8 cellular contexts compared by ENCODE assay signal in genomic region chr7:98106647-98107312, GRCh38. TPM values are rescaled to one million over a fixed set of nuclear protein-coding genes. Genes with fewer than 3 reads are reported as not detected.
A peak's percentile ranks its signal among the peaks of the same experiment; 100 is the strongest.
DNase-seq lines count a peak whose midpoint lies in the region; ATAC-seq and TF ChIP-seq lines count a peak whose summit lies in the region.

Gene LMTK2 (plus strand): TSS chr7:98106862. CDS start chr7:98107178, 316 bp downstream.

- peak; percentile 80 for TF ChIP-seq CTCF in WTC11 (IDR thresholded peaks at IDR 0.05)

- peaks cover 10% of the 10 kb centered on the region for H3K9me3 Mint-ChIP-seq in WTC11

- DNase-seq in AG08396 (ENCODE audit: low spot score) (peak; percentile 99), NCI-H2227 (lab: John Stamatoyannopoulos, UW; ENCODE audit: unreplicated experiment) (peak; percentile 96), WTC11 (ENCODE audit: low spot score) (peak; percentile 96), caudate nucleus (lab: John Stamatoyannopoulos, UW) (peak; percentile 27 to 97 (median 88)), iris pigment epithelial cell (ENCODE audit: low read depth) (peak; percentile 85)
- peak; percentile 91 to 95 for DNase-seq in stimulated activated CD4-positive, alpha-beta T cell treated with anti-CD3 and anti-CD28 coated beads, Interleukin-12 subunit alpha, Interleukin-12 subunit beta, amount 100 ng/mL, for 24 hours (ENCODE audit: low read depth in 2 of 2)

- POLR2A ChIA-PET in WTC11 (lab: Charles Lee) = no interaction called here

- peak within 1 kb of the TSS; percentile 97 for H3K27ac Mint-ChIP-seq in WTC11

- CTCF ChIA-PET in WTC11 (lab: Charles Lee) = interaction anchor here (0.7 to 5.1 kb wide), 15 partner anchors 10 to 524 kb away, joined by 3 to 31 read pairs (median 5); no protein-coding TSS in a partner anchor

- H3K4me3 Mint-ChIP-seq in WTC11 = peak within 1 kb of the TSS; percentile 98

- peak within 1 kb of the TSS; percentile 58 for H3K27ac ChIP-seq in caudate nucleus (ENCODE audit: low read depth, low read length)

- peaks cover 4% of the 10 kb centered on the region for H3K36me3 Mint-ChIP-seq in WTC11

- peaks cover 39% of the 10 kb centered on the region for H3K4me1 Mint-ChIP-seq in WTC11

- H3K27me3 Mint-ChIP-seq in WTC11 (ENCODE audit: low read depth) = no peaks in the 10 kb centered on the region

- ATAC-seq in GM18873 (IDR thresholded peaks at IDR 0.05; ENCODE audit: low FRiP score, unreplicated experiment) (peak; percentile 98), HG03139 (IDR thresholded peaks at IDR 0.05; ENCODE audit: unreplicated experiment) (peak; percentile 100), WTC11 (peak; percentile 98)

TF ChIP-seq in WTC11, 78 proteins besides CTCF, POLR2A, EP300 and RAD21 (continues in another document):
- TF ChIP-seq ZNF396 (CRISPR knock-in tag; IDR thresholded peaks at IDR 0.05; ENCODE audit: borderline replicate concordance) (no peak), NFYB (CRISPR knock-in tag; conservative IDR thresholded peaks at IDR 0.05; ENCODE audit: low read depth) (peak; percentile 92), MYBL2 (CRISPR knock-in tag; IDR thresholded peaks at IDR 0.05) (no peak), TP53 (CRISPR knock-in tag; IDR thresholded peaks at IDR 0.05) (0 out of 2 replicates have a peak, but pooled peaks have one; percentile 33), ARID4B (CRISPR knock-in tag; IDR thresholded peaks at IDR 0.05; ENCODE audit: borderline replicate concordance) (peak; percentile 90), TCF7 (CRISPR knock-in tag; IDR thresholded peaks at IDR 0.05; ENCODE audit: low read depth) (no peak), FOXJ3 (CRISPR knock-in tag; IDR thresholded peaks at IDR 0.05; ENCODE audit: borderline replicate concordance) (no peak), HMGA2 (CRISPR knock-in tag; IDR thresholded peaks at IDR 0.05) (no peak), CREM (CRISPR knock-in tag; IDR thresholded peaks at IDR 0.05) (peak; percentile 84), SP1 (CRISPR knock-in tag; conservative IDR thresholded peaks at IDR 0.05) (peak; percentile 98), ZNF232 (CRISPR knock-in tag; IDR thresholded peaks at IDR 0.05) (peak; percentile 62; the same call in 1 of the 2 replicates), MXD4 (CRISPR knock-in tag; IDR thresholded peaks at IDR 0.05; ENCODE audit: borderline replicate concordance) (no peak), E2F5 (CRISPR knock-in tag; IDR thresholded peaks at IDR 0.05) (peak; percentile 81; the same call in 1 of the 2 replicates), MAX (CRISPR knock-in tag; IDR thresholded peaks at IDR 0.05) (peak; percentile 24; the same call in 1 of the 2 replicates), ETV6 (CRISPR knock-in tag; IDR thresholded peaks at IDR 0.05) (peak; percentile 90), RELA (CRISPR knock-in tag; IDR thresholded peaks at IDR 0.05; ENCODE audit: borderline replicate concordance) (peak; percentile 71; the same call in 1 of the 2 replicates), NR1H2 (CRISPR knock-in tag; IDR thresholded peaks at IDR 0.05) (no peak), NFATC4 (CRISPR knock-in tag; IDR thresholded peaks at IDR 0.05) (no peak)
- TF ChIP-seq, protein P1, sequence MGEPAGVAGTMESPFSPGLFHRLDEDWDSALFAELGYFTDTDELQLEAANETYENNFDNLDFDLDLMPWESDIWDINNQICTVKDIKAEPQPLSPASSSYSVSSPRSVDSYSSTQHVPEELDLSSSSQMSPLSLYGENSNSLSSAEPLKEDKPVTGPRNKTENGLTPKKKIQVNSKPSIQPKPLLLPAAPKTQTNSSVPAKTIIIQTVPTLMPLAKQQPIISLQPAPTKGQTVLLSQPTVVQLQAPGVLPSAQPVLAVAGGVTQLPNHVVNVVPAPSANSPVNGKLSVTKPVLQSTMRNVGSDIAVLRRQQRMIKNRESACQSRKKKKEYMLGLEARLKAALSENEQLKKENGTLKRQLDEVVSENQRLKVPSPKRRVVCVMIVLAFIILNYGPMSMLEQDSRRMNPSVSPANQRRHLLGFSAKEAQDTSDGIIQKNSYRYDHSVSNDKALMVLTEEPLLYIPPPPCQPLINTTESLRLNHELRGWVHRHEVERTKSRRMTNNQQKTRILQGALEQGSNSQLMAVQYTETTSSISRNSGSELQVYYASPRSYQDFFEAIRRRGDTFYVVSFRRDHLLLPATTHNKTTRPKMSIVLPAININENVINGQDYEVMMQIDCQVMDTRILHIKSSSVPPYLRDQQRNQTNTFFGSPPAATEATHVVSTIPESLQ (CRISPR knock-in tag; IDR thresholded peaks at IDR 0.05) = no peak
- TF ChIP-seq, protein P2, sequence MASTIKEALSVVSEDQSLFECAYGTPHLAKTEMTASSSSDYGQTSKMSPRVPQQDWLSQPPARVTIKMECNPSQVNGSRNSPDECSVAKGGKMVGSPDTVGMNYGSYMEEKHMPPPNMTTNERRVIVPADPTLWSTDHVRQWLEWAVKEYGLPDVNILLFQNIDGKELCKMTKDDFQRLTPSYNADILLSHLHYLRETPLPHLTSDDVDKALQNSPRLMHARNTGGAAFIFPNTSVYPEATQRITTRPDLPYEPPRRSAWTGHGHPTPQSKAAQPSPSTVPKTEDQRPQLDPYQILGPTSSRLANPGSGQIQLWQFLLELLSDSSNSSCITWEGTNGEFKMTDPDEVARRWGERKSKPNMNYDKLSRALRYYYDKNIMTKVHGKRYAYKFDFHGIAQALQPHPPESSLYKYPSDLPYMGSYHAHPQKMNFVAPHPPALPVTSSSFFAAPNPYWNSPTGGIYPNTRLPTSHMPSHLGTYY (CRISPR knock-in tag; IDR thresholded peaks at IDR 0.05) = no peak
- TF ChIP-seq, protein P3, sequence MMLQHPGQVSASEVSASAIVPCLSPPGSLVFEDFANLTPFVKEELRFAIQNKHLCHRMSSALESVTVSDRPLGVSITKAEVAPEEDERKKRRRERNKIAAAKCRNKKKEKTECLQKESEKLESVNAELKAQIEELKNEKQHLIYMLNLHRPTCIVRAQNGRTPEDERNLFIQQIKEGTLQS (CRISPR knock-in tag; conservative IDR thresholded peaks at IDR 0.05) = no peak
- TF ChIP-seq, protein P4, sequence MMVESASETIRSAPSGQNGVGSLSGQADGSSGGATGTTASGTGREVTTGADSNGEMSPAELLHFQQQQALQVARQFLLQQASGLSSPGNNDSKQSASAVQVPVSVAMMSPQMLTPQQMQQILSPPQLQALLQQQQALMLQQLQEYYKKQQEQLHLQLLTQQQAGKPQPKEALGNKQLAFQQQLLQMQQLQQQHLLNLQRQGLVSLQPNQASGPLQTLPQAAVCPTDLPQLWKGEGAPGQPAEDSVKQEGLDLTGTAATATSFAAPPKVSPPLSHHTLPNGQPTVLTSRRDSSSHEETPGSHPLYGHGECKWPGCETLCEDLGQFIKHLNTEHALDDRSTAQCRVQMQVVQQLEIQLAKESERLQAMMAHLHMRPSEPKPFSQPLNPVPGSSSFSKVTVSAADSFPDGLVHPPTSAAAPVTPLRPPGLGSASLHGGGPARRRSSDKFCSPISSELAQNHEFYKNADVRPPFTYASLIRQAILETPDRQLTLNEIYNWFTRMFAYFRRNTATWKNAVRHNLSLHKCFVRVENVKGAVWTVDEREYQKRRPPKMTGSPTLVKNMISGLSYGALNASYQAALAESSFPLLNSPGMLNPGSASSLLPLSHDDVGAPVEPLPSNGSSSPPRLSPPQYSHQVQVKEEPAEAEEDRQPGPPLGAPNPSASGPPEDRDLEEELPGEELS (CRISPR knock-in tag; IDR thresholded peaks at IDR 0.05) = peak; percentile 81

RNA-seq across cellular contexts. Expression of gene LMTK2, which starts in this region (rescaled TPM):
- 23.0 to 25.5 TPM (median 24.3 TPM) in 3 replicates for total RNA-seq in WTC11 (2021)

Comparison
In these comparisons a context has a peak if more than half of its experiments do, and no peak if none do; other contexts are left out.
1. Peak in every context shown above with its lines: DNase-seq, ATAC-seq and H3K27ac ChIP-seq.